Comparison of ENCODE assay signal across 28 cellular contexts in genomic region chr7:38224392-38224791, GRCh38. TPM values are rescaled to one million over a fixed set of nuclear protein-coding genes. Genes with fewer than 3 reads are reported as not detected.
A peak's percentile ranks its signal among the peaks of the same experiment; 100 is the strongest.
DNase-seq lines count a peak whose midpoint lies in the region; ATAC-seq and TF ChIP-seq lines count a peak whose summit lies in the region.
"Had no signal": no experiment of that assay in that cellular context is flagged by ENCODE, and none has a peak within 500 bp of the region (broad histone marks: within the 10 kb centered on the region; RNA-seq: fewer than 3 reads in every experiment).

No MANE protein-coding gene starts in this region.

- in situ Hi-C loops in GM13976 (cut with MboI; ENCODE audit: low sequenced_read_pairs, unreplicated experiment) = loop anchor here (5.0 to 10.0 kb wide), 3 partner anchors 90 to 320 kb away; no protein-coding TSS in a partner anchor

- H3K4me3 ChIP-seq in DND-41 (ENCODE audit: low read depth in 1 of 2, low read length in 2 of 2) = no peak overlapping the region
- H3K4me3 ChIP-seq in choroid plexus epithelial cell (ENCODE audit: low read depth, low read length) = no peak overlapping the region
- H3K4me3 ChIP-seq: colonic mucosa, lung, ovary, PC-9, SK-N-MC had no signal

- peaks cover 9 to 70% (median 32%) of the 10 kb centered on the region in 4 donors for H3K4me1 Mint-ChIP-seq in naive thymus-derived CD8-positive, alpha-beta T cell
- H3K4me1 Mint-ChIP-seq in T-helper 2 cell treated with Interferon-gamma antibody and Interleukin-4, amounts not matched to agents 5 μg/mL and 100 μg/mL, for 36 hours (ENCODE audit: low read depth) = peaks cover 55% of the 10 kb centered on the region
- H3K4me1 Mint-ChIP-seq: stimulated activated memory B cell treated with anti-CD40 and anti-IgM and Interleukin-4, amounts not matched to agents 10 μg/mL and 1 μg/mL and 100 μg/mL, for 72 hours had no signal

- H2AFZ ChIP-seq in DND-41 (ENCODE audit: low read depth, low read length) = no peak overlapping the region
- H2AFZ ChIP-seq: PC-9 had no signal

- H3K36me3 Mint-ChIP-seq in naive thymus-derived CD8-positive, alpha-beta T cell = peaks cover 0 to 56% (median 10%) of the 10 kb centered on the region in 3 donors
- H3K36me3 Mint-ChIP-seq in T-helper 2 cell treated with Interferon-gamma antibody and Interleukin-4, amounts not matched to agents 5 μg/mL and 100 μg/mL, for 36 hours (ENCODE audit: low read depth) = peaks cover 61% of the 10 kb centered on the region

- DNase-seq in DND-41 (no peak), choroid plexus epithelial cell (ENCODE audit: low read depth) (peak; percentile 28), GM13976 (ENCODE audit: low spot score) (no peak)
- no peak for DNase-seq in naive thymus-derived CD8-positive, alpha-beta T cell
- no peak for DNase-seq in T-helper 2 cell treated with Interferon-gamma antibody and Interleukin-4, amounts not matched to agents 5 μg/mL and 100 μg/mL, for 36 hours (ENCODE audit: low spot score)
- DNase-seq: aorta; C1 segment of cervical spinal cord; Caco-2; colonic mucosa; effector CD8-positive, alpha-beta T cell; NCI-H2081; NCI-H2227 treated with DMSO at 0.1 percent for 48 hours; NCI-H526 treated with DMSO at 0.1 percent for 48 hours; nephron progenitor cell; NK-92 treated with Interleukin-12 subunit alpha and Interleukin-12 subunit beta, amount 100 ng/mL, for 24 hours; ovary; PC-9; retina; trophoblast cell had no signal

- no peak overlapping the region for H3K4me2 ChIP-seq in DND-41 (ENCODE audit: insufficient read depth, low read length)
- H3K4me2 ChIP-seq: PC-9 had no signal

- no peaks in the 10 kb centered on the region for H3K27me3 ChIP-seq in DND-41 (ENCODE audit: insufficient read depth, low read length, poor library complexity)
- H3K27me3 ChIP-seq: colonic mucosa, ovary had no signal

- no peaks in the 10 kb centered on the region for H4K20me1 ChIP-seq in DND-41 (ENCODE audit: insufficient read depth, low read length)

- POLR2A ChIA-PET in naive thymus-derived CD8-positive, alpha-beta T cell (lab: Charles Lee) = no interaction called here

- peak overlapping the region in 6 of 10 donors; percentile 16 to 87 (median 60) for H3K27ac Mint-ChIP-seq in naive thymus-derived CD8-positive, alpha-beta T cell
- no peak overlapping the region for H3K27ac Mint-ChIP-seq in T-helper 2 cell treated with Interferon-gamma antibody and Interleukin-4, amounts not matched to agents 5 μg/mL and 100 μg/mL, for 36 hours
- H3K27ac Mint-ChIP-seq: activated naive CD4-positive, alpha-beta T cell treated with anti-CD3 and anti-CD28 coated beads, Interleukin-2, amount 50 U/mL, for 24 hours; nephron progenitor cell; stimulated activated memory B cell treated with anti-CD40 and anti-IgM and Interleukin-4, amounts not matched to agents 10 μg/mL and 1 μg/mL and 100 μg/mL, for 72 hours had no signal

- H3K27me3 Mint-ChIP-seq in naive thymus-derived CD8-positive, alpha-beta T cell = no peaks in the 10 kb centered on the region
- no peaks in the 10 kb centered on the region for H3K27me3 Mint-ChIP-seq in T-helper 2 cell treated with Interferon-gamma antibody and Interleukin-4, amounts not matched to agents 5 μg/mL and 100 μg/mL, for 36 hours (ENCODE audit: low read depth)
- H3K27me3 Mint-ChIP-seq: activated naive CD4-positive, alpha-beta T cell treated with anti-CD3 and anti-CD28 coated beads, Interleukin-2, amount 50 U/mL, for 24 hours; IgD-negative memory B cell; stimulated activated memory B cell treated with anti-CD40 and anti-IgM and Interleukin-4, amounts not matched to agents 10 μg/mL and 1 μg/mL and 100 μg/mL, for 72 hours had no signal

- H3K9me3 ChIP-seq in DND-41 (ENCODE audit: insufficient read depth, low read length, severe bottlenecking) (no peaks in the 10 kb centered on the region), KOPT-K1 (ENCODE audit: insufficient read depth, low read length, poor library complexity, severe bottlenecking) (no peaks in the 10 kb centered on the region)
- H3K9me3 ChIP-seq: Caco-2, colonic mucosa, ovary had no signal

- H3K9ac ChIP-seq in DND-41 (ENCODE audit: low read depth, low read length) = no peak overlapping the region

- H3K79me2 ChIP-seq in DND-41 (ENCODE audit: insufficient read depth, low read length) = no peaks in the 10 kb centered on the region

- H3K27ac ChIP-seq in DND-41 (ENCODE audit: low read length) (peak overlapping the region; percentile 32; the same call in 1 of the 2 replicates), KOPT-K1 (ENCODE audit: low read depth, low read length, poor library complexity, severe bottlenecking) (peak overlapping the region; percentile 99)
- H3K27ac ChIP-seq: colonic mucosa, epithelial cell of prostate, ovary, PC-9, SK-N-MC had no signal

- TF ChIP-seq CTCF in DND-41 (IDR thresholded peaks at IDR 0.05; ENCODE audit: borderline replicate concordance, extremely low read depth, low read length, poor library complexity, severe bottlenecking) = no peak
- TF ChIP-seq CTCF in choroid plexus epithelial cell (conservative IDR thresholded peaks at IDR 0.05; ENCODE audit: low read depth, low read length) = no peak
- no peak for TF ChIP-seq CTCF in GM13976 (IDR thresholded peaks at IDR 0.05; ENCODE audit: borderline replicate concordance, control extremely low read depth, extremely low read depth, insufficient read depth, missing control alignments)

- ATAC-seq in DND-41 (ENCODE audit: insufficient read depth, low read depth) (no peak), HG03469 (IDR thresholded peaks at IDR 0.05; ENCODE audit: unreplicated experiment) (no peak), HG03432 (IDR thresholded peaks at IDR 0.05; ENCODE audit: unreplicated experiment) (no peak)
- no peak for ATAC-seq in naive thymus-derived CD8-positive, alpha-beta T cell
- ATAC-seq: stimulated activated memory B cell treated with anti-CD40 and anti-IgM and Interleukin-4, amounts not matched to agents 10 μg/mL and 1 μg/mL and 100 μg/mL, for 72 hours had no signal

- H3K4me3 Mint-ChIP-seq in naive thymus-derived CD8-positive, alpha-beta T cell = peak overlapping the region in 2 of 10 donors; percentile 49 to 56
- H3K4me3 Mint-ChIP-seq in T-helper 2 cell treated with Interferon-gamma antibody and Interleukin-4, amounts not matched to agents 5 μg/mL and 100 μg/mL, for 36 hours = no peak overlapping the region
- H3K4me3 Mint-ChIP-seq: activated naive CD4-positive, alpha-beta T cell treated with anti-CD3 and anti-CD28 coated beads, Interleukin-2, amount 50 U/mL, for 24 hours; IgD-negative memory B cell; nephron progenitor cell; stimulated activated memory B cell treated with anti-CD40 and anti-IgM and Interleukin-4, amounts not matched to agents 10 μg/mL and 1 μg/mL and 100 μg/mL, for 72 hours had no signal

- no peaks in the 10 kb centered on the region for H3K9me3 Mint-ChIP-seq in naive thymus-derived CD8-positive, alpha-beta T cell
- H3K9me3 Mint-ChIP-seq in T-helper 2 cell treated with Interferon-gamma antibody and Interleukin-4, amounts not matched to agents 5 μg/mL and 100 μg/mL, for 36 hours = no peaks in the 10 kb centered on the region
- H3K9me3 Mint-ChIP-seq: activated naive CD4-positive, alpha-beta T cell treated with anti-CD3 and anti-CD28 coated beads, Interleukin-2, amount 50 U/mL, for 24 hours; IgD-negative memory B cell; nephron progenitor cell; stimulated activated memory B cell treated with anti-CD40 and anti-IgM and Interleukin-4, amounts not matched to agents 10 μg/mL and 1 μg/mL and 100 μg/mL, for 72 hours had no signal

- H3K36me3 ChIP-seq in DND-41 (ENCODE audit: insufficient read depth, low read length) (peaks cover 63% of the 10 kb centered on the region), KOPT-K1 (ENCODE audit: insufficient read depth, low read length) (peaks cover 27% of the 10 kb centered on the region)
- H3K36me3 ChIP-seq: colonic mucosa, ovary had no signal

- H3K4me1 ChIP-seq in DND-41 (ENCODE audit: insufficient read depth, low read length) = peaks cover 21% of the 10 kb centered on the region
- H3K4me1 ChIP-seq: Caco-2, colonic mucosa had no signal

RNA-seq across cellular contexts. Expression of gene STARD3NL, which starts 46.3 kb away (rescaled TPM):
- 10 to 100 TPM; 12.8 TPM for total RNA-seq in naive thymus-derived CD8-positive, alpha-beta T cell
- 10 to 100 TPM; 26.4 to 35.4 (median 32.8) TPM for polyA plus RNA-seq in naive thymus-derived CD8-positive, alpha-beta T cell
